In genomic region chr12:57845478-57846284, GRCh38 we compare ENCODE assay signal across 8 cellular contexts. TPM values are rescaled to one million over a fixed set of nuclear protein-coding genes. Genes with fewer than 3 reads are reported as not detected.
DNase-seq lines count a peak whose midpoint lies in the region; ATAC-seq, FAIRE-seq and TF ChIP-seq lines count a peak whose summit lies in the region.

No MANE protein-coding gene starts in this region.

- H3K9me3 Mint-ChIP-seq in activated CD4-positive, alpha-beta T cell treated with anti-CD3 and anti-CD28 coated beads, Interleukin-2, amount 10 ng/mL, durations not matched to agents 24 days and 14 days = no peaks in the 10 kb centered on the region

- peaks cover 58% of the 10 kb centered on the region for H3K79me2 ChIP-seq in GM23248 (ENCODE audit: insufficient read depth)

- H3K36me3 ChIP-seq in ES-I3 (ENCODE audit: insufficient read depth, low read length) (no peaks in the 10 kb centered on the region), GM23248 (ENCODE audit: low read depth) (no peaks in the 10 kb centered on the region), left lung (no peaks in the 10 kb centered on the region)

- H3K4me1 Mint-ChIP-seq in activated CD4-positive, alpha-beta T cell treated with anti-CD3 and anti-CD28 coated beads, Interleukin-2, amount 10 ng/mL, durations not matched to agents 24 days and 14 days = peaks cover 45% of the 10 kb centered on the region

- H3K27me3 Mint-ChIP-seq in activated CD4-positive, alpha-beta T cell treated with anti-CD3 and anti-CD28 coated beads, Interleukin-2, amount 10 ng/mL, durations not matched to agents 24 days and 14 days = peaks cover 10% of the 10 kb centered on the region

- 1% methylated on average over 54 to 74 of the region's 81 CpGs for WGBS in GM23248 (ENCODE audit: low coverage in 1 of 2, low lambda C conversion rate in 2 of 2, missing lambda C conversion rate in 2 of 2), 2 experiments

- H3K9me3 ChIP-seq in ES-I3 (ENCODE audit: control insufficient read depth, insufficient read depth, low read length) (no peaks in the 10 kb centered on the region), GM23248 (ENCODE audit: low read depth) (no peaks in the 10 kb centered on the region), left lung (no peaks in the 10 kb centered on the region)

- FAIRE-seq in D721Med (lab: Jason Lieb, UNC) = no peak

- no peaks in the 10 kb centered on the region for H3K9me2 ChIP-seq in GM23248 (ENCODE audit: insufficient read depth)

- H3F3A ChIP-seq in GM23248 (ENCODE audit: insufficient read depth) = peaks cover 34% of the 10 kb centered on the region

- peak overlapping the region; percentile 75 for H3K27ac Mint-ChIP-seq in activated CD4-positive, alpha-beta T cell treated with anti-CD3 and anti-CD28 coated beads, Interleukin-2, amount 10 ng/mL, durations not matched to agents 24 days and 14 days

- H3K9ac ChIP-seq in ES-I3 (ENCODE audit: low read depth, low read length) (peak overlapping the region; percentile 95), GM23248 (peak overlapping the region; percentile 98)

- peak; percentile 53 for ATAC-seq in left lung

- peaks cover 6% of the 10 kb centered on the region for H3K36me3 Mint-ChIP-seq in activated CD4-positive, alpha-beta T cell treated with anti-CD3 and anti-CD28 coated beads, Interleukin-2, amount 10 ng/mL, durations not matched to agents 24 days and 14 days (ENCODE audit: low read depth)

- H3K4me3 Mint-ChIP-seq in activated CD4-positive, alpha-beta T cell treated with anti-CD3 and anti-CD28 coated beads, Interleukin-2, amount 10 ng/mL, durations not matched to agents 24 days and 14 days = peak overlapping the region; percentile 83

- DNase-seq in GM23248 = peak; percentile 81
- no peak for DNase-seq in LNCaP clone FGC (ENCODE audit: low read depth)
- peak; percentile 88 for DNase-seq in activated CD4-positive, alpha-beta T cell treated with anti-CD3 and anti-CD28 coated beads, Interleukin-2, amount 10 ng/mL, durations not matched to agents 24 days and 14 days
- peak; percentile 89 for DNase-seq in coronary artery (ENCODE audit: low spot score)
- DNase-seq in left lung = peak; percentile 80 to 93
- peak; percentile 63 for DNase-seq in stimulated activated CD4-positive, alpha-beta T cell treated with anti-CD3 and anti-CD28 coated beads, Interleukin-4, amount 100 ng/mL, for 24 hours
- DNase-seq in D721Med (ENCODE audit: insufficient read length, low spot score) = no peak

- peak overlapping the region; percentile 84 for H3K4me2 ChIP-seq in GM23248 (ENCODE audit: unreplicated experiment)

- intact Hi-C loops in activated CD4-positive, alpha-beta T cell treated with anti-CD3 and anti-CD28 coated beads, Interleukin-2, amount 10 ng/mL, durations not matched to agents 24 days and 14 days (cut with micrococcal nuclease) = loop anchor here (1.0 to 10.0 kb wide), 8 partner anchors 15 to 1749 kb away; partner anchors contain the start of genes ATP23, DDIT3, EEF1AKMT3 and MBD6
- intact Hi-C loops in left lung (cut with DNase I) = no loop called here

- H4K20me1 ChIP-seq in GM23248 (ENCODE audit: insufficient read depth) = peaks cover 23% of the 10 kb centered on the region

- H3K4me3 ChIP-seq in GM23248 (peak overlapping the region; percentile 98), LNCaP clone FGC (ENCODE audit: low read depth, low read length) (peak overlapping the region; percentile 97), coronary artery (peak overlapping the region; percentile 97), left lung (peak overlapping the region; percentile 93 to 100)

- in situ Hi-C loops in GM23248 (cut with MboI) = no loop called here

- H3K27me3 ChIP-seq in GM23248 (replicated peaks; ENCODE audit: insufficient read depth) (no peaks in the 10 kb centered on the region), left lung (no peaks in the 10 kb centered on the region)

- H3K4me1 ChIP-seq in ES-I3 (ENCODE audit: insufficient read depth, low read length) (peaks cover 43% of the 10 kb centered on the region), GM23248 (ENCODE audit: insufficient read depth) (peaks cover 37% of the 10 kb centered on the region), left lung (peaks cover 36 to 45% of the 10 kb centered on the region in 2 donors)

- no peak overlapping the region for H2AFZ ChIP-seq in GM23248

- H3K27ac ChIP-seq in GM23248 (peak overlapping the region; percentile 98), coronary artery (peak overlapping the region; percentile 100), left lung (peak overlapping the region; percentile 95 to 99)

- TF ChIP-seq CTCF in LNCaP clone FGC (IDR thresholded peaks at IDR 0.05; ENCODE audit: control insufficient read depth, extremely low read depth, insufficient read depth) = no peak
- no peak for TF ChIP-seq CTCF in coronary artery (IDR thresholded peaks at IDR 0.05)
- TF ChIP-seq CTCF in left lung (IDR thresholded peaks at IDR 0.05) = no peak
- TF ChIP-seq CTCF in D721Med (IDR thresholded peaks at IDR 0.05; ENCODE audit: insufficient read depth, missing control alignments) = no peak

RNA-seq across cellular contexts. Expression of gene CTDSP2, which starts 0.8 kb away (rescaled TPM):
- 97.3 and 109 TPM in 2 replicates for total RNA-seq in GM23248 (2014; rRNA removed; shearing (Covaris generic))
- polyA plus RNA-seq in GM23248 (2016; fragmentation: Nextera tagmentation; extraction: Ambion mirVana) = 51.7 and 52.7 TPM in 2 replicates
- total RNA-seq in activated CD4-positive, alpha-beta T cell treated with anti-CD3 and anti-CD28 coated beads, Interleukin-2, amount 10 ng/mL, durations not matched to agents 24 days and 14 days = 81.4 and 82.7 TPM in 2 replicates
- total RNA-seq in left lung = 100 to 1,000 TPM; 179 to 210 TPM

RNA-seq across cellular contexts. Expression of gene AVIL, which starts 27.1 kb away (rescaled TPM):
- 1.4 and 3.4 TPM in 2 replicates for total RNA-seq in GM23248 (2014; rRNA removed; shearing (Covaris generic))
- polyA plus RNA-seq in GM23248 (2016; fragmentation: Nextera tagmentation; extraction: Ambion mirVana) = 1.9 and 2.4 TPM in 2 replicates
- total RNA-seq in activated CD4-positive, alpha-beta T cell treated with anti-CD3 and anti-CD28 coated beads, Interleukin-2, amount 10 ng/mL, durations not matched to agents 24 days and 14 days = 1.2 and 1.9 TPM in 2 replicates
- 10 to 100 TPM; 10.5 to 12.8 TPM for total RNA-seq in left lung

Comparison
In these comparisons a context has a peak if more than half of its experiments do, and no peak if none do; other contexts are left out.
1. DNase-seq: peak in GM23248 (single experiment), activated CD4-positive, alpha-beta T cell treated with anti-CD3 and anti-CD28 coated beads, Interleukin-2, amount 10 ng/mL, durations not matched to agents 24 days and 14 days (single experiment), coronary artery (single experiment), left lung (2 of 2) and stimulated activated CD4-positive, alpha-beta T cell treated with anti-CD3 and anti-CD28 coated beads, Interleukin-4, amount 100 ng/mL, for 24 hours (single experiment); none in LNCaP clone FGC (single experiment) and D721Med (single experiment).
2. Peak in every context shown above with its lines, with median percentiles within 50 percentile points of each other: H3K27ac ChIP-seq and H3K4me3 ChIP-seq.